In genomic region chr13:78680064-78680463, GRCh38 we compare ENCODE assay signal across 26 cellular contexts. TPM values are rescaled to one million over a fixed set of nuclear protein-coding genes. Genes with fewer than 3 reads are reported as not detected.
DNase-seq lines count a peak whose midpoint lies in the region; ATAC-seq and TF ChIP-seq lines count a peak whose summit lies in the region.
"Had no signal": no experiment of that assay in that cellular context is flagged by ENCODE, and none has a peak within 500 bp of the region (broad histone marks: within the 10 kb centered on the region; RNA-seq: fewer than 3 reads in every experiment).

No MANE protein-coding gene starts in this region.

- no peak overlapping the region for H3K27ac Mint-ChIP-seq in activated naive CD8-positive, alpha-beta T cell treated with anti-CD3 and anti-CD28 coated beads for 36 hours
- H3K27ac Mint-ChIP-seq: activated naive CD8-positive, alpha-beta T cell; activated T-helper 17 cell treated with anti-CD3 and anti-CD28 coated beads, Interleukin-2, amount 50 U/mL, for 72 hours; CD8-positive, alpha-beta T cell had no signal

- no peak for TF ChIP-seq RAD21 in neural cell (conservative IDR thresholded peaks at IDR 0.05)

- no peak overlapping the region for H3K4me3 Mint-ChIP-seq in activated naive CD8-positive, alpha-beta T cell treated with anti-CD3 and anti-CD28 coated beads for 36 hours
- H3K4me3 Mint-ChIP-seq: activated naive CD8-positive, alpha-beta T cell; activated T-helper 17 cell treated with anti-CD3 and anti-CD28 coated beads, Interleukin-2, amount 50 U/mL, for 72 hours; CD8-positive, alpha-beta T cell; central memory CD8-positive, alpha-beta T cell had no signal

- no peaks in the 10 kb centered on the region for H3K36me3 Mint-ChIP-seq in activated naive CD8-positive, alpha-beta T cell treated with anti-CD3 and anti-CD28 coated beads for 36 hours
- H3K36me3 Mint-ChIP-seq: activated naive CD8-positive, alpha-beta T cell; CD8-positive, alpha-beta T cell had no signal

- H3K79me2 ChIP-seq in neural cell (replicated peaks; ENCODE audit: insufficient read depth, low read length), result no peaks in the 10 kb centered on the region

- peak overlapping the region; percentile 24 for H3K4me3 ChIP-seq in neural cell (ENCODE audit: low read length)
- H3K4me3 ChIP-seq: smooth muscle cell, upper lobe of right lung had no signal

- ATAC-seq in SK-N-SH treated with all-trans-retinoic acid at 6 μM for 48 hours, result no peak
- ATAC-seq: activated T-helper 17 cell treated with anti-CD3 and anti-CD28 coated beads, Interleukin-2, amount 50 U/mL, for 72 hours; CD8-positive, alpha-beta T cell had no signal

- no peaks in the 10 kb centered on the region for H4K20me1 ChIP-seq in neural cell (ENCODE audit: insufficient read depth)

- H3K9ac ChIP-seq in neural cell (ENCODE audit: low read length), result no peak overlapping the region

- DNase-seq in DMS79 (lab: John Stamatoyannopoulos, UW) (peak; percentile 85), DMS79 treated with DMSO at 0.1 percent for 48 hours (lab: John Stamatoyannopoulos, UW) (no peak), NCI-H187 treated with DMSO at 0.1 percent for 48 hours (lab: John Stamatoyannopoulos, UW) (peak; percentile 99), NCI-H69 (lab: John Stamatoyannopoulos, UW) (peak; percentile 96), substantia nigra (lab: John Stamatoyannopoulos, UW) (no peak)
- DNase-seq in activated naive CD8-positive, alpha-beta T cell treated with anti-CD3 and anti-CD28 coated beads for 36 hours, result no peak
- DNase-seq: 8988T; activated CD4-positive, alpha-beta T cell treated with anti-CD3 and anti-CD28 coated beads, Interleukin-2, amount 50 U/mL, for 48 hours; activated CD8-positive, alpha-beta memory T cell treated with anti-CD3 and anti-CD28 coated beads, Interleukin-2, amount 50 U/mL, for 4 hours; AML-193; CD8-positive, alpha-beta T cell; glutamatergic neuron; H7; KBM-7; kidney; MM.1S; NCI-H2029; OCI-M1; upper lobe of right lung had no signal

- no peaks in the 10 kb centered on the region for H3K9me3 Mint-ChIP-seq in activated naive CD8-positive, alpha-beta T cell treated with anti-CD3 and anti-CD28 coated beads for 36 hours
- H3K9me3 Mint-ChIP-seq: activated T-helper 17 cell treated with anti-CD3 and anti-CD28 coated beads, Interleukin-2, amount 50 U/mL, for 72 hours; CD8-positive, alpha-beta T cell; central memory CD8-positive, alpha-beta T cell had no signal

- H2AFZ ChIP-seq in neural cell (ENCODE audit: low read depth, low read length), result no peak overlapping the region

- no peaks in the 10 kb centered on the region for H3K36me3 ChIP-seq in neural cell (ENCODE audit: insufficient read depth, low read length)
- H3K36me3 ChIP-seq: upper lobe of right lung had no signal

- no peaks in the 10 kb centered on the region for H3K9me3 ChIP-seq in neural cell (ENCODE audit: low read length)
- H3K9me3 ChIP-seq: upper lobe of right lung had no signal

- no peak for TF ChIP-seq CTCF in neural cell (IDR thresholded peaks at IDR 0.05; ENCODE audit: poor library complexity, severe bottlenecking)

- no peaks in the 10 kb centered on the region for H3F3A ChIP-seq in neural cell (ENCODE audit: insufficient read depth, low read length, poor library complexity, severe bottlenecking)

- no peak for TF ChIP-seq EP300 in neural cell (conservative IDR thresholded peaks at IDR 0.05; ENCODE audit: poor library complexity, severe bottlenecking)

- peaks cover 16% of the 10 kb centered on the region for H3K27me3 Mint-ChIP-seq in activated naive CD8-positive, alpha-beta T cell treated with anti-CD3 and anti-CD28 coated beads for 36 hours

- no peak overlapping the region for H3K4me2 ChIP-seq in neural cell (ENCODE audit: low read length)
- H3K4me2 ChIP-seq: smooth muscle cell had no signal

- no peaks in the 10 kb centered on the region for H3K4me1 Mint-ChIP-seq in activated naive CD8-positive, alpha-beta T cell treated with anti-CD3 and anti-CD28 coated beads for 36 hours
- H3K4me1 Mint-ChIP-seq: activated T-helper 17 cell treated with anti-CD3 and anti-CD28 coated beads, Interleukin-2, amount 50 U/mL, for 72 hours; central memory CD8-positive, alpha-beta T cell had no signal

- no peaks in the 10 kb centered on the region for H3K27me3 ChIP-seq in neural cell (ENCODE audit: insufficient read depth, low read depth, low read length)
- H3K27me3 ChIP-seq: upper lobe of right lung had no signal

- H3K9me2 ChIP-seq in neural cell (ENCODE audit: insufficient read depth, low read length), result no peaks in the 10 kb centered on the region

- H3K27ac ChIP-seq in neural cell (ENCODE audit: low read length), result no peak overlapping the region
- no peak overlapping the region for H3K27ac ChIP-seq in substantia nigra (ENCODE audit: low read depth, low read length, poor library complexity, severe bottlenecking)
- H3K27ac ChIP-seq: epithelial cell of prostate, upper lobe of right lung had no signal

TF ChIP-seq in neural cell, 6 proteins besides CTCF, POLR2A, EP300 and RAD21:
- TF ChIP-seq EZH2 (IDR thresholded peaks at IDR 0.05; ENCODE audit: borderline replicate concordance, insufficient read depth, low read length, poor library complexity, severe bottlenecking) (no peak), POLR2AphosphoS5 (IDR thresholded peaks at IDR 0.05) (no peak), SMC3 (conservative IDR thresholded peaks at IDR 0.05; ENCODE audit: poor library complexity) (no peak)

TF ChIP-seq in SK-N-SH treated with all-trans-retinoic acid at 6 μM for 48 hours, 23 proteins besides CTCF, POLR2A, EP300 and RAD21:
- no peak for TF ChIP-seq ZFP3 (CRISPR knock-in tag; IDR thresholded peaks at IDR 0.05)
- TF ChIP-seq GLIS3 (CRISPR knock-in tag; IDR thresholded peaks at IDR 0.05), result no peak
- no peak for TF ChIP-seq ZFP30 (CRISPR knock-in tag; IDR thresholded peaks at IDR 0.05)
- no peak for TF ChIP-seq TCF4 (CRISPR knock-in tag; IDR thresholded peaks at IDR 0.05; ENCODE audit: borderline replicate concordance)

RNA-seq across cellular contexts. Expression of gene OBI1, which starts 21.1 kb away (rescaled TPM):
- polyA plus RNA-seq in neural cell, result 40.1 and 40.9 TPM in 2 replicates
- polyA minus RNA-seq in neural cell, result 75.2 and 84.2 TPM in 2 replicates
- 10 to 100 TPM; 23.0 to 24.9 TPM for total RNA-seq in activated naive CD8-positive, alpha-beta T cell treated with anti-CD3 and anti-CD28 coated beads for 36 hours

Comparison
In these comparisons a context has a peak if more than half of its experiments do, and no peak if none do; other contexts are left out.
1. DNase-seq: peak in DMS79 (single experiment), NCI-H187 treated with DMSO at 0.1 percent for 48 hours (single experiment) and NCI-H69 (single experiment); none in DMS79 treated with DMSO at 0.1 percent for 48 hours (single experiment), substantia nigra (0 of 49) and activated naive CD8-positive, alpha-beta T cell treated with anti-CD3 and anti-CD28 coated beads for 36 hours (single experiment).